ENCODE assay signal across 9 cellular contexts in genomic region chr4:69689530-69690111, GRCh38. TPM values are rescaled to one million over a fixed set of nuclear protein-coding genes. Genes with fewer than 3 reads are reported as not detected.
A peak's percentile ranks its signal among the peaks of the same experiment; 100 is the strongest.
DNase-seq lines count a peak whose midpoint lies in the region; ATAC-seq and TF ChIP-seq lines count a peak whose summit lies in the region.
"Had no signal": no experiment of that assay in that cellular context is flagged by ENCODE, and none has a peak within 500 bp of the region (broad histone marks: within the 10 kb centered on the region; RNA-seq: fewer than 3 reads in every experiment).

No MANE protein-coding gene starts in this region.

- no peak overlapping the region for H3K4me3 Mint-ChIP-seq in activated CD4-positive, alpha-beta memory T cell treated with anti-CD3 and anti-CD28 coated beads for 36 hours

- H3K4me1 ChIP-seq in body of pancreas (no peaks in the 10 kb centered on the region), lower lobe of right lung (no peaks in the 10 kb centered on the region)

- POLR2A ChIA-PET in AG04450 (lab: Yijun Ruan, JAX) = no interaction called here
- POLR2A ChIA-PET in activated CD4-positive, alpha-beta memory T cell treated with anti-CD3 and anti-CD28 coated beads for 36 hours (lab: Charles Lee) = no interaction called here

- 0 to 3% methylated on average over 2 of the region's 2 CpGs for WGBS in body of pancreas, 2 donors

- TF ChIP-seq POLR2A in body of pancreas (IDR thresholded peaks at IDR 0.05) = no peak

- CTCF ChIA-PET in AG04450 (lab: Charles Lee) = interaction anchor here (1.0 to 2.1 kb wide), 7 partner anchors 9 to 871 kb away, joined by 3 to 23 read pairs (median 5); no protein-coding TSS in a partner anchor
- CTCF ChIA-PET in activated CD4-positive, alpha-beta memory T cell treated with anti-CD3 and anti-CD28 coated beads for 36 hours (lab: Charles Lee) = interaction anchor here (0.7 to 2.1 kb wide), 6 partner anchors 23 to 869 kb away, joined by 3 to 11 read pairs (median 6); no protein-coding TSS in a partner anchor

- peak; percentile 62 for TF ChIP-seq CTCF in AG04450 (IDR thresholded peaks at IDR 0.05; ENCODE audit: low read depth, low read length)
- peak in 6 of 7 experiments; percentile 33 to 84 (median 74) for TF ChIP-seq CTCF in body of pancreas (IDR thresholded peaks at IDR 0.05)
- TF ChIP-seq CTCF in lower lobe of right lung (IDR thresholded peaks at IDR 0.05) = peak; percentile 52

- H3K27me3 Mint-ChIP-seq in activated CD4-positive, alpha-beta memory T cell treated with anti-CD3 and anti-CD28 coated beads for 36 hours = no peaks in the 10 kb centered on the region

- no peak overlapping the region for H3K4me3 ChIP-seq in AG04450 (ENCODE audit: low read depth, low read length)
- H3K4me3 ChIP-seq in body of pancreas = no peak overlapping the region
- no peak overlapping the region for H3K4me3 ChIP-seq in lower lobe of right lung

- H3K27ac Mint-ChIP-seq in activated CD4-positive, alpha-beta memory T cell treated with anti-CD3 and anti-CD28 coated beads for 36 hours = no peak overlapping the region

- peaks cover 2% of the 10 kb centered on the region for H3K4me1 Mint-ChIP-seq in activated CD4-positive, alpha-beta memory T cell treated with anti-CD3 and anti-CD28 coated beads for 36 hours (ENCODE audit: low read depth)

- H3K9me3 ChIP-seq in AG04450 (ENCODE audit: control insufficient read depth, insufficient read depth, low read length) = no peaks in the 10 kb centered on the region
- H3K9me3 ChIP-seq in body of pancreas = no peaks in the 10 kb centered on the region
- H3K9me3 ChIP-seq in lower lobe of right lung = no peaks in the 10 kb centered on the region

- ATAC-seq in GM18517 (IDR thresholded peaks at IDR 0.05; ENCODE audit: unreplicated experiment) (peak; percentile 70), body of pancreas (peak; percentile 75), lower lobe of right lung (peak; percentile 47 to 64), HG03045 (IDR thresholded peaks at IDR 0.05; ENCODE audit: unreplicated experiment) (no peak)

- H3K27me3 ChIP-seq in AG04450 (ENCODE audit: control insufficient read depth, insufficient read depth, low read length) (no peaks in the 10 kb centered on the region), body of pancreas (no peaks in the 10 kb centered on the region), lower lobe of right lung (ENCODE audit: low read depth) (no peaks in the 10 kb centered on the region)

- no peaks in the 10 kb centered on the region for H3K36me3 ChIP-seq in body of pancreas (replicated peaks in 1 of 2; ENCODE audit: insufficient read depth in 1 of 2, low read depth in 2 of 2)
- H3K36me3 ChIP-seq in lower lobe of right lung = no peaks in the 10 kb centered on the region

- H3K36me3 Mint-ChIP-seq in activated CD4-positive, alpha-beta memory T cell treated with anti-CD3 and anti-CD28 coated beads for 36 hours = no peaks in the 10 kb centered on the region

- H3K9me3 Mint-ChIP-seq in activated CD4-positive, alpha-beta memory T cell treated with anti-CD3 and anti-CD28 coated beads for 36 hours = peaks cover under 1% of the 10 kb centered on the region

- H3K27ac ChIP-seq in AG04450 (ENCODE audit: low read depth, low read length) = no peak overlapping the region
- no peak overlapping the region for H3K27ac ChIP-seq in body of pancreas
- H3K27ac ChIP-seq in lower lobe of right lung = no peak overlapping the region

- peak; percentile 1 for DNase-seq in AG04450 (ENCODE audit: low read depth, low spot score)
- peak; percentile 64 for DNase-seq in NAMALWA (ENCODE audit: low spot score)
- DNase-seq in body of pancreas = peak in 1 of 4 donors; percentile 13
- no peak for DNase-seq in lower lobe of right lung
- no peak for DNase-seq in activated CD4-positive, alpha-beta memory T cell treated with anti-CD3 and anti-CD28 coated beads for 36 hours
- no peak for DNase-seq in NCI-H2081 treated with DMSO at 0.1 percent for 48 hours (lab: John Stamatoyannopoulos, UW)

- intact Hi-C loops in body of pancreas (cut with DNase I) = loop anchor here (10.0 kb wide), 1 partner anchor 815 kb away; no protein-coding TSS in a partner anchor
- intact Hi-C loops in lower lobe of right lung (cut with DNase I) = loop anchor here (5.0 kb wide), 1 partner anchor 188 kb away; no protein-coding TSS in a partner anchor
- intact Hi-C loops in activated CD4-positive, alpha-beta memory T cell treated with anti-CD3 and anti-CD28 coated beads for 36 hours (cut with micrococcal nuclease) = loop anchor here (1.0 to 2.0 kb wide), 5 partner anchors 134 to 869 kb away; no protein-coding TSS in a partner anchor

RNA-seq across cellular contexts. Expression of gene UGT2A1, which starts 36.6 kb away (rescaled TPM):
- polyA plus RNA-seq in AG04450 (2011; rRNA removed) = not detected in 2 replicates
- not detected in 2 replicates for polyA minus RNA-seq in AG04450 (2011; rRNA and poly(A)+ RNA removed)
- total RNA-seq in body of pancreas = not detected
- not detected for total RNA-seq in lower lobe of right lung
- total RNA-seq in activated CD4-positive, alpha-beta memory T cell treated with anti-CD3 and anti-CD28 coated beads for 36 hours = not detected
- total RNA-seq: subcutaneous adipose tissue had no signal

RNA-seq across cellular contexts. Expression of gene UGT2A2, which starts 50.2 kb away (rescaled TPM):
- not detected in 2 replicates for polyA plus RNA-seq in AG04450 (2011; rRNA removed)
- polyA minus RNA-seq in AG04450 (2011; rRNA and poly(A)+ RNA removed) = not detected in 2 replicates
- total RNA-seq in body of pancreas (not detected), lower lobe of right lung (not detected)
- not detected for total RNA-seq in activated CD4-positive, alpha-beta memory T cell treated with anti-CD3 and anti-CD28 coated beads for 36 hours
- total RNA-seq: subcutaneous adipose tissue had no signal

Comparison
In these comparisons a context has a peak if more than half of its experiments do, and no peak if none do; other contexts are left out.
1. DNase-seq: peak in AG04450 (single experiment) and NAMALWA (single experiment); none in lower lobe of right lung (single experiment), activated CD4-positive, alpha-beta memory T cell treated with anti-CD3 and anti-CD28 coated beads for 36 hours (single experiment) and NCI-H2081 treated with DMSO at 0.1 percent for 48 hours (single experiment).
2. Peak in every context shown above with its lines, with median percentiles within 50 percentile points of each other: CTCF ChIP-seq.